In genomic region chr15:34942363-34942762, GRCh38 we compare ENCODE assay signal across 17 cellular contexts. TPM values are rescaled to one million over a fixed set of nuclear protein-coding genes. Genes with fewer than 3 reads are reported as not detected.
DNase-seq lines count a peak whose midpoint lies in the region; ATAC-seq, FAIRE-seq and TF ChIP-seq lines count a peak whose summit lies in the region.
"Had no signal": no experiment of that assay in that cellular context is flagged by ENCODE, and none has a peak within 500 bp of the region (broad histone marks: within the 10 kb centered on the region; RNA-seq: fewer than 3 reads in every experiment).

No MANE protein-coding gene starts in this region.

- no peaks in the 10 kb centered on the region for H3K4me1 Mint-ChIP-seq in astrocyte (ENCODE audit: low read depth, unreplicated experiment)
- H3K4me1 Mint-ChIP-seq: activated naive CD8-positive, alpha-beta T cell treated with anti-CD3 and anti-CD28 coated beads for 36 hours; WTC11 had no signal

- no peak overlapping the region for H3K27ac Mint-ChIP-seq in astrocyte (ENCODE audit: unreplicated experiment)
- H3K27ac Mint-ChIP-seq: activated naive CD8-positive, alpha-beta T cell treated with anti-CD3 and anti-CD28 coated beads for 36 hours; WTC11 had no signal

- no peaks in the 10 kb centered on the region for H3K9me3 Mint-ChIP-seq in astrocyte (ENCODE audit: unreplicated experiment)
- H3K9me3 Mint-ChIP-seq: activated naive CD8-positive, alpha-beta T cell treated with anti-CD3 and anti-CD28 coated beads for 36 hours; WTC11 had no signal

- H3K4me3 Mint-ChIP-seq in astrocyte (ENCODE audit: unreplicated experiment) = no peak overlapping the region
- H3K4me3 Mint-ChIP-seq: activated naive CD8-positive, alpha-beta T cell treated with anti-CD3 and anti-CD28 coated beads for 36 hours; WTC11 had no signal

- H3K27ac ChIP-seq in ACC112 (ENCODE audit: low read depth, low read length) (0 out of 2 replicates have a peak overlapping the region, but pooled peaks have one; percentile 24), astrocyte (ENCODE audit: low read depth, low read length) (no peak overlapping the region)
- H3K27ac ChIP-seq: C4-2B, left ventricle myocardium inferior had no signal

- FAIRE-seq in astrocyte (lab: Jason Lieb, UNC) = no peak

- no peak overlapping the region for H3K4me2 ChIP-seq in astrocyte (ENCODE audit: low read length)

- H3K36me3 ChIP-seq in ACC112 (ENCODE audit: insufficient read depth, low read length) = peaks cover 34% of the 10 kb centered on the region
- H3K36me3 ChIP-seq in MG63 = peaks cover 34% of the 10 kb centered on the region
- peaks cover 17% of the 10 kb centered on the region for H3K36me3 ChIP-seq in astrocyte (ENCODE audit: insufficient read depth, low read length)

- H4K20me1 ChIP-seq in astrocyte (ENCODE audit: insufficient read depth, low read length) = no peaks in the 10 kb centered on the region

- no peaks in the 10 kb centered on the region for H3K36me3 Mint-ChIP-seq in astrocyte (ENCODE audit: low read depth, unreplicated experiment)

- no peaks in the 10 kb centered on the region for H3K79me2 ChIP-seq in ACC112 (ENCODE audit: control insufficient read depth, insufficient read depth, low read length, unreplicated experiment)
- H3K79me2 ChIP-seq in astrocyte (ENCODE audit: insufficient read depth, low read length) = no peaks in the 10 kb centered on the region

- no peaks in the 10 kb centered on the region for H3K27me3 Mint-ChIP-seq in astrocyte (ENCODE audit: low read depth, unreplicated experiment)
- H3K27me3 Mint-ChIP-seq: activated naive CD8-positive, alpha-beta T cell treated with anti-CD3 and anti-CD28 coated beads for 36 hours had no signal

- H2AFZ ChIP-seq in ACC112 (ENCODE audit: low read length, unreplicated experiment) (no peak overlapping the region), astrocyte (ENCODE audit: low read depth, low read length) (no peak overlapping the region)

- TF ChIP-seq CTCF in astrocyte (IDR thresholded peaks at IDR 0.05; ENCODE audit: insufficient read depth, low read depth, low read length) = no peak
- no peak for TF ChIP-seq CTCF in foreskin fibroblast (IDR thresholded peaks at IDR 0.05; ENCODE audit: low read depth, low read length)

- H3K9ac ChIP-seq in astrocyte (ENCODE audit: low read length) = no peak overlapping the region

- DNase-seq in MG63 (peak; percentile 7), astrocyte (ENCODE audit: low read depth) (peak; percentile 77), foreskin fibroblast (peak; percentile 10 to 48), NCI-H345 (lab: John Stamatoyannopoulos, UW) (no peak)
- DNase-seq in activated CD4-positive, CD25-positive, alpha-beta regulatory T cell treated with anti-CD3 and anti-CD28 coated beads, Interleukin-2, amount 50 U/mL, for 72 hours = no peak
- DNase-seq: activated naive CD8-positive, alpha-beta T cell treated with anti-CD3 and anti-CD28 coated beads for 36 hours; caudate nucleus; left ventricle myocardium inferior; NCI-H1694 treated with DMSO at 0.1 percent for 48 hours; NCI-H510A; retina; SHP77 had no signal

- no peaks in the 10 kb centered on the region for H3K9me3 ChIP-seq in MG63
- no peaks in the 10 kb centered on the region for H3K9me3 ChIP-seq in astrocyte (ENCODE audit: insufficient read depth, low read depth, low read length)
- H3K9me3 ChIP-seq: left ventricle myocardium inferior had no signal

- peaks cover 13% of the 10 kb centered on the region for H3K4me1 ChIP-seq in ACC112 (ENCODE audit: control insufficient read depth, insufficient read depth, low read length, unreplicated experiment)
- H3K4me1 ChIP-seq in astrocyte (ENCODE audit: insufficient read depth, low read length) = no peaks in the 10 kb centered on the region
- H3K4me1 ChIP-seq: left ventricle myocardium inferior had no signal

- ATAC-seq in GM21390 (IDR thresholded peaks at IDR 0.05; ENCODE audit: unreplicated experiment) (no peak), HG03520 (IDR thresholded peaks at IDR 0.05; ENCODE audit: unreplicated experiment) (no peak)
- ATAC-seq: WTC11 had no signal

- H3K27me3 ChIP-seq in ACC112 (ENCODE audit: insufficient read depth, low read length) = no peaks in the 10 kb centered on the region
- no peaks in the 10 kb centered on the region for H3K27me3 ChIP-seq in MG63
- no peaks in the 10 kb centered on the region for H3K27me3 ChIP-seq in astrocyte (ENCODE audit: insufficient read depth, low read length)

- peak overlapping the region; percentile 32; the same call in 1 of the 2 replicates for H3K4me3 ChIP-seq in ACC112 (ENCODE audit: low read depth, low read length)
- H3K4me3 ChIP-seq in MG63 = no peak overlapping the region
- no peak overlapping the region for H3K4me3 ChIP-seq in astrocyte (ENCODE audit: insufficient read depth, low read depth, low read length)
- no peak overlapping the region for H3K4me3 ChIP-seq in foreskin fibroblast (ENCODE audit: low read depth in 1 of 2, low read length in 2 of 2)
- H3K4me3 ChIP-seq: left ventricle myocardium inferior had no signal

RNA-seq across cellular contexts. Expression of gene AQR, which starts 27.2 kb away (rescaled TPM):
- 10.9 and 15.5 TPM in 2 replicates for total RNA-seq in MG63 (2014; rRNA removed; shearing (Covaris generic); ENCODE audit: low replicate concordance)
- total RNA-seq in astrocyte = 24.0 and 27.2 TPM in 2 replicates

RNA-seq across cellular contexts. Expression of gene ZNF770, which starts 45.7 kb away (rescaled TPM):
- 6.6 and 13.7 TPM in 2 replicates for total RNA-seq in MG63 (2014; rRNA removed; shearing (Covaris generic); ENCODE audit: low replicate concordance)
- total RNA-seq in astrocyte = 43.2 and 43.3 TPM in 2 replicates

Comparison
In these comparisons a context has a peak if more than half of its experiments do, and no peak if none do; other contexts are left out.
1. DNase-seq: peak in MG63 (single experiment), astrocyte (single experiment) and foreskin fibroblast (2 of 2); none in activated CD4-positive, CD25-positive, alpha-beta regulatory T cell treated with anti-CD3 and anti-CD28 coated beads, Interleukin-2, amount 50 U/mL, for 72 hours (single experiment) and NCI-H345 (single experiment).